In the genomic region with DNA sequence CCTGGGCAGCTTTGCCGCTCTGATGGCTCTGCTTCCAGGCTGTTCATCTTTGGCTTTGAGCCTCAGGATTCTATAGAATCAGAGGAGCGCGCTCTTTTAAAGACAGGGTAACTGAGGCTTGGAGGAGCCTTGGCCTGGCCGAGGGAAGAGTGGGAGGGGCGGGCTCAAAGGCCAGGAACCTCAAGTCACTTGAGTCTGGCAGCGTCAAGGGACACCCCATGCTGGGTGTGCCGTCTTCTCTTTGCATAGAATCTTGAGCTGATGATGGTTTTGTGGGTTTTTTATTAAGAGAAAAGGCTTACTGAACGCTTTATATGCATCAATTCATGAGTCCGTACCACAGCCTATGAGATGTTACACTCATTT, we compare ENCODE assay signal across 8 cellular contexts. TPM values are rescaled to one million over a fixed set of nuclear protein-coding genes. Genes with fewer than 3 reads are reported as not detected.
DNase-seq lines count a peak whose midpoint lies in the region; ATAC-seq and TF ChIP-seq lines count a peak whose summit lies in the region.

No MANE protein-coding gene starts in this region.

- peak overlapping the region; percentile 99 for H3K4me3 Mint-ChIP-seq in progenitor cell of endocrine pancreas (ENCODE audit: low read depth)

- peaks cover 13% of the 10 kb centered on the region for H3K36me3 Mint-ChIP-seq in progenitor cell of endocrine pancreas (ENCODE audit: insufficient read depth)

- no peak for TF ChIP-seq POLR2A in Peyer's patch (IDR thresholded peaks at IDR 0.05)
- TF ChIP-seq POLR2A in erythroblast (IDR thresholded peaks at IDR 0.05; ENCODE audit: low read length): no peak

- DNase-seq in GM12865 (ENCODE audit: low read depth): no peak
- DNase-seq in Peyer's patch: peak in 1 of 3 donors; percentile 66
- DNase-seq in erythroblast (lab: John Stamatoyannopoulos, UW): peak; percentile 60 to 61
- no peak for DNase-seq in progenitor cell of endocrine pancreas (ENCODE audit: low spot score, unreplicated experiment)
- DNase-seq in KG1 (lab: John Stamatoyannopoulos, UW): no peak
- no peak for DNase-seq in omental fat pad (ENCODE audit: low spot score)

- H3K4me3 ChIP-seq in GM12865 (ENCODE audit: low read depth, low read length) (peak overlapping the region; percentile 71), Peyer's patch (peak overlapping the region; percentile 76 to 100 (median 97))

- peaks cover 14% of the 10 kb centered on the region for H3K4me1 Mint-ChIP-seq in progenitor cell of endocrine pancreas (ENCODE audit: low read depth)

- H3K4me1 ChIP-seq in Peyer's patch: peaks cover 4 to 23% (median 8%) of the 10 kb centered on the region in 4 donors

- peaks cover 0 to 8% (median 3%) of the 10 kb centered on the region in 4 donors for H3K9me3 ChIP-seq in Peyer's patch

- TF ChIP-seq CTCF in GM12865 (IDR thresholded peaks at IDR 0.05; ENCODE audit: insufficient read depth, low read depth, low read length, missing control alignments): no peak
- TF ChIP-seq CTCF in Peyer's patch (IDR thresholded peaks at IDR 0.05): no peak
- no peak for TF ChIP-seq CTCF in progenitor cell of endocrine pancreas (IDR thresholded peaks at IDR 0.05; ENCODE audit: unreplicated experiment)
- no peak for TF ChIP-seq CTCF in omental fat pad (IDR thresholded peaks at IDR 0.05)

- peaks cover 0 to 20% (median 0%) of the 10 kb centered on the region in 3 donors for H3K36me3 ChIP-seq in Peyer's patch

- H3K27ac ChIP-seq in Peyer's patch: peak overlapping the region; percentile 97 to 100 (median 100)

- ATAC-seq in HG02970 (IDR thresholded peaks at IDR 0.05; ENCODE audit: low FRiP score, unreplicated experiment) (no peak), GM21528 (IDR thresholded peaks at IDR 0.05; ENCODE audit: low FRiP score, unreplicated experiment) (no peak), omental fat pad (ENCODE audit: low FRiP score) (no peak)

- peak overlapping the region; percentile 82 for H3K27ac Mint-ChIP-seq in progenitor cell of endocrine pancreas

- no peaks in the 10 kb centered on the region for H3K27me3 Mint-ChIP-seq in progenitor cell of endocrine pancreas

- peaks cover 3% of the 10 kb centered on the region for H3K9me3 Mint-ChIP-seq in progenitor cell of endocrine pancreas (ENCODE audit: low read depth)

- H3K27me3 ChIP-seq in Peyer's patch: no peaks in the 10 kb centered on the region

RNA-seq across cellular contexts. Expression of a gene that starts 1.1 kb away (rescaled TPM):
- 100 to 1,000 TPM in 2 of 4 donors, 10 to 100 TPM in 2; 79.2 to 117 (median 104) TPM for total RNA-seq in Peyer's patch
- total RNA-seq in progenitor cell of endocrine pancreas: 102 and 107 TPM in 2 replicates
- 10 to 100 TPM; 57.8 to 92.5 (median 69.0) TPM for total RNA-seq in omental fat pad

RNA-seq across cellular contexts. Expression of a gene that starts 42.2 kb away (rescaled TPM):
- total RNA-seq in Peyer's patch: 10 to 100 TPM in 2 of 4 donors, 1 to 10 TPM in 1, under 1 TPM in 1; 0.70 to 13.2 (median 8.3) TPM
- total RNA-seq in progenitor cell of endocrine pancreas: 16.7 and 19.8 TPM in 2 replicates
- 10 to 100 TPM; 26.6 to 52.8 (median 40.4) TPM for total RNA-seq in omental fat pad

RNA-seq across cellular contexts. Expression of a gene that starts 42.9 kb away (rescaled TPM):
- total RNA-seq in Peyer's patch: 10 to 100 TPM; 24.7 to 79.2 (median 48.9) TPM
- 53.6 and 54.3 TPM in 2 replicates for total RNA-seq in progenitor cell of endocrine pancreas
- 100 to 1,000 TPM in 3 of 4 donors, 10 to 100 TPM in 1; 70.0 to 141 (median 115) TPM for total RNA-seq in omental fat pad

RNA-seq across cellular contexts. Expression of a gene that starts 51.8 kb away (rescaled TPM):
- not detected for total RNA-seq in Peyer's patch
- total RNA-seq in progenitor cell of endocrine pancreas: not detected in 2 replicates
- not detected for total RNA-seq in omental fat pad

Comparison
In these comparisons a context has a peak if more than half of its experiments do, and no peak if none do; other contexts are left out.
1. DNase-seq: peak in erythroblast (2 of 2); none in GM12865 (single experiment), progenitor cell of endocrine pancreas (single experiment), KG1 (single experiment) and omental fat pad (single experiment).